Comparison of ENCODE assay signal across 19 cellular contexts in genomic region chr7:155871211-155871610, GRCh38. TPM values are rescaled to one million over a fixed set of nuclear protein-coding genes. Genes with fewer than 3 reads are reported as not detected.
A peak's percentile ranks its signal among the peaks of the same experiment; 100 is the strongest.
DNase-seq lines count a peak whose midpoint lies in the region; ATAC-seq and TF ChIP-seq lines count a peak whose summit lies in the region.
"Had no signal": no experiment of that assay in that cellular context is flagged by ENCODE, and none has a peak within 500 bp of the region (broad histone marks: within the 10 kb centered on the region; RNA-seq: fewer than 3 reads in every experiment).

No MANE protein-coding gene starts in this region.

- CTCF ChIA-PET in activated CD8-positive, alpha-beta memory T cell treated with anti-CD3 and anti-CD28 coated beads, Interleukin-2, amount 10 ng/mL, durations not matched to agents 7 days and 5 days (lab: Charles Lee), result no interaction called here

- H3K27ac ChIP-seq in coronary artery, result no peak overlapping the region
- H3K27ac ChIP-seq: GM23248 had no signal

- no peaks in the 10 kb centered on the region for H3K4me1 Mint-ChIP-seq in activated CD8-positive, alpha-beta memory T cell treated with anti-CD3 and anti-CD28 coated beads, Interleukin-2, amount 10 ng/mL, durations not matched to agents 7 days and 5 days
- H3K4me1 Mint-ChIP-seq: CD4-positive, CD25-positive, alpha-beta regulatory T cell; CD8-positive, alpha-beta memory T cell; IgD-negative memory B cell had no signal

- H3K27ac Mint-ChIP-seq in activated CD8-positive, alpha-beta memory T cell treated with anti-CD3 and anti-CD28 coated beads, Interleukin-2, amount 10 ng/mL, durations not matched to agents 7 days and 5 days, result no peak overlapping the region
- H3K27ac Mint-ChIP-seq: CD4-positive, CD25-positive, alpha-beta regulatory T cell; CD8-positive, alpha-beta memory T cell; IgD-negative memory B cell had no signal

- H3K9me3 Mint-ChIP-seq in activated CD8-positive, alpha-beta memory T cell treated with anti-CD3 and anti-CD28 coated beads, Interleukin-2, amount 10 ng/mL, durations not matched to agents 7 days and 5 days (ENCODE audit: low read depth), result no peaks in the 10 kb centered on the region
- H3K9me3 Mint-ChIP-seq: CD8-positive, alpha-beta memory T cell had no signal

- TF ChIP-seq CTCF in coronary artery (IDR thresholded peaks at IDR 0.05), result no peak

- ATAC-seq in activated CD8-positive, alpha-beta memory T cell treated with anti-CD3 and anti-CD28 coated beads, Interleukin-2, amount 10 ng/mL, durations not matched to agents 7 days and 5 days, result no peak
- no peak for ATAC-seq in HG03571 (IDR thresholded peaks at IDR 0.05; ENCODE audit: unreplicated experiment)
- ATAC-seq in GM19467 (IDR thresholded peaks at IDR 0.05; ENCODE audit: unreplicated experiment), result no peak
- ATAC-seq: HepG2 had no signal

- no peaks in the 10 kb centered on the region for H3K36me3 Mint-ChIP-seq in activated CD8-positive, alpha-beta memory T cell treated with anti-CD3 and anti-CD28 coated beads, Interleukin-2, amount 10 ng/mL, durations not matched to agents 7 days and 5 days
- H3K36me3 Mint-ChIP-seq: CD4-positive, CD25-positive, alpha-beta regulatory T cell; CD8-positive, alpha-beta memory T cell; IgD-negative memory B cell had no signal

- peaks cover 3% of the 10 kb centered on the region for H3K27me3 Mint-ChIP-seq in activated CD8-positive, alpha-beta memory T cell treated with anti-CD3 and anti-CD28 coated beads, Interleukin-2, amount 10 ng/mL, durations not matched to agents 7 days and 5 days
- H3K27me3 Mint-ChIP-seq: IgD-negative memory B cell had no signal

- no peak overlapping the region for H3K4me3 ChIP-seq in coronary artery
- H3K4me3 ChIP-seq: GM23248 had no signal

- H3K4me3 Mint-ChIP-seq in activated CD8-positive, alpha-beta memory T cell treated with anti-CD3 and anti-CD28 coated beads, Interleukin-2, amount 10 ng/mL, durations not matched to agents 7 days and 5 days, result no peak overlapping the region
- H3K4me3 Mint-ChIP-seq: CD4-positive, CD25-positive, alpha-beta regulatory T cell; CD8-positive, alpha-beta memory T cell; IgD-negative memory B cell had no signal

- peak; percentile 8 for DNase-seq in activated CD8-positive, alpha-beta memory T cell treated with anti-CD3 and anti-CD28 coated beads, Interleukin-2, amount 10 ng/mL, durations not matched to agents 7 days and 5 days
- DNase-seq in coronary artery (ENCODE audit: low spot score) (peak; percentile 50), mesenteric fat pad (ENCODE audit: low spot score) (peak; percentile 26), ureter (ENCODE audit: low spot score) (peak; percentile 8), kidney glomerular epithelial cell (lab: John Stamatoyannopoulos, UW) (no peak)
- DNase-seq: ACHN; BE2C; C1 segment of cervical spinal cord; CD4-positive, CD25-positive, alpha-beta regulatory T cell; CD8-positive, alpha-beta memory T cell; COR-L47; DMS 273 treated with DMSO at 0.1 percent for 48 hours; GM23248; HCEC 1CT had no signal

RNA-seq across cellular contexts. Expression of gene SHH, which starts 58.9 kb away (rescaled TPM):
- not detected for total RNA-seq in activated CD8-positive, alpha-beta memory T cell treated with anti-CD3 and anti-CD28 coated beads, Interleukin-2, amount 10 ng/mL, durations not matched to agents 7 days and 5 days
- total RNA-seq in mesenteric fat pad (not detected), ureter (23.2 TPM)
- total RNA-seq: CD4-positive, CD25-positive, alpha-beta regulatory T cell; CD8-positive, alpha-beta memory T cell; GM23248; H4 had no signal

Comparison
In these comparisons a context has a peak if more than half of its experiments do, and no peak if none do; other contexts are left out.
1. RNA of gene SHH, which starts 58.9 kb away (total RNA-seq): 23.2 TPM in ureter (single experiment); not detected in activated CD8-positive, alpha-beta memory T cell treated with anti-CD3 and anti-CD28 coated beads, Interleukin-2, amount 10 ng/mL, durations not matched to agents 7 days and 5 days and not detected in mesenteric fat pad (single experiment); every median in the first group is over 10 times any median in the second.